Comparison of ENCODE assay signal across 1 cellular context in genomic region chr11:78188012-78188808, GRCh38.
A peak's percentile ranks its signal among the peaks of the same experiment; 100 is the strongest.
TF ChIP-seq lines count a peak whose summit lies in the region.

A gene with protein sequence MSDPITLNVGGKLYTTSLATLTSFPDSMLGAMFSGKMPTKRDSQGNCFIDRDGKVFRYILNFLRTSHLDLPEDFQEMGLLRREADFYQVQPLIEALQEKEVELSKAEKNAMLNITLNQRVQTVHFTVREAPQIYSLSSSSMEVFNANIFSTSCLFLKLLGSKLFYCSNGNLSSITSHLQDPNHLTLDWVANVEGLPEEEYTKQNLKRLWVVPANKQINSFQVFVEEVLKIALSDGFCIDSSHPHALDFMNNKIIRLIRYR (minus strand): TSS chr11:78188626. CDS start chr11:78174554, 14,072 bp downstream.

TF ChIP-seq in HEK293, 187 proteins besides CTCF, POLR2A, EP300 and RAD21 (continued from another document and continues in another):
- TF ChIP-seq ZNF529 (tag by site-specific recombination; IDR thresholded peaks at IDR 0.05; ENCODE audit: insufficient replicate concordance): no peak
- TF ChIP-seq OSR2 (tag by site-specific recombination; IDR thresholded peaks at IDR 0.05): no peak
- no peak for TF ChIP-seq ZNF433 (tag by site-specific recombination; IDR thresholded peaks at IDR 0.05; ENCODE audit: low read depth)
- no peak for TF ChIP-seq SCRT1 (tag by site-specific recombination; IDR thresholded peaks at IDR 0.05; ENCODE audit: borderline replicate concordance)
- no peak for TF ChIP-seq ZNF175 (tag by site-specific recombination; IDR thresholded peaks at IDR 0.05)
- no peak for TF ChIP-seq ZNF792 (tag by site-specific recombination; IDR thresholded peaks at IDR 0.05)
- TF ChIP-seq ZNF660 (tag by site-specific recombination; IDR thresholded peaks at IDR 0.05): 0 out of 2 replicates have a peak, but pooled peaks have one; percentile 26
- TF ChIP-seq ZNF843 (tag by site-specific recombination; IDR thresholded peaks at IDR 0.05): peak; percentile 76
- TF ChIP-seq KLF7 (tag by site-specific recombination; IDR thresholded peaks at IDR 0.05; ENCODE audit: borderline replicate concordance): peak; percentile 92
- TF ChIP-seq ZNF488 (tag by site-specific recombination; IDR thresholded peaks at IDR 0.05): 0 out of 2 replicates have a peak, but pooled peaks have one; percentile 26
- no peak for TF ChIP-seq ZNF549 (tag by site-specific recombination; IDR thresholded peaks at IDR 0.05)
- peak; percentile 29; the same call in 1 of the 2 replicates for TF ChIP-seq YY2 (tag by site-specific recombination; IDR thresholded peaks at IDR 0.05)
- no peak for TF ChIP-seq ZNF654 (tag by site-specific recombination; IDR thresholded peaks at IDR 0.05; ENCODE audit: low read depth)
- no peak for TF ChIP-seq ZNF146 (tag by site-specific recombination; IDR thresholded peaks at IDR 0.05)
- TF ChIP-seq, protein P1, sequence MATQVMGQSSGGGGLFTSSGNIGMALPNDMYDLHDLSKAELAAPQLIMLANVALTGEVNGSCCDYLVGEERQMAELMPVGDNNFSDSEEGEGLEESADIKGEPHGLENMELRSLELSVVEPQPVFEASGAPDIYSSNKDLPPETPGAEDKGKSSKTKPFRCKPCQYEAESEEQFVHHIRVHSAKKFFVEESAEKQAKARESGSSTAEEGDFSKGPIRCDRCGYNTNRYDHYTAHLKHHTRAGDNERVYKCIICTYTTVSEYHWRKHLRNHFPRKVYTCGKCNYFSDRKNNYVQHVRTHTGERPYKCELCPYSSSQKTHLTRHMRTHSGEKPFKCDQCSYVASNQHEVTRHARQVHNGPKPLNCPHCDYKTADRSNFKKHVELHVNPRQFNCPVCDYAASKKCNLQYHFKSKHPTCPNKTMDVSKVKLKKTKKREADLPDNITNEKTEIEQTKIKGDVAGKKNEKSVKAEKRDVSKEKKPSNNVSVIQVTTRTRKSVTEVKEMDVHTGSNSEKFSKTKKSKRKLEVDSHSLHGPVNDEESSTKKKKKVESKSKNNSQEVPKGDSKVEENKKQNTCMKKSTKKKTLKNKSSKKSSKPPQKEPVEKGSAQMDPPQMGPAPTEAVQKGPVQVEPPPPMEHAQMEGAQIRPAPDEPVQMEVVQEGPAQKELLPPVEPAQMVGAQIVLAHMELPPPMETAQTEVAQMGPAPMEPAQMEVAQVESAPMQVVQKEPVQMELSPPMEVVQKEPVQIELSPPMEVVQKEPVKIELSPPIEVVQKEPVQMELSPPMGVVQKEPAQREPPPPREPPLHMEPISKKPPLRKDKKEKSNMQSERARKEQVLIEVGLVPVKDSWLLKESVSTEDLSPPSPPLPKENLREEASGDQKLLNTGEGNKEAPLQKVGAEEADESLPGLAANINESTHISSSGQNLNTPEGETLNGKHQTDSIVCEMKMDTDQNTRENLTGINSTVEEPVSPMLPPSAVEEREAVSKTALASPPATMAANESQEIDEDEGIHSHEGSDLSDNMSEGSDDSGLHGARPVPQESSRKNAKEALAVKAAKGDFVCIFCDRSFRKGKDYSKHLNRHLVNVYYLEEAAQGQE (tag by site-specific recombination; IDR thresholded peaks at IDR 0.05): no peak
- peak; percentile 97 for TF ChIP-seq KLF17 (tag by site-specific recombination; IDR thresholded peaks at IDR 0.05)
- no peak for TF ChIP-seq ZNF830 (tag by site-specific recombination; IDR thresholded peaks at IDR 0.05; ENCODE audit: low read depth)
- peak; percentile 84 for TF ChIP-seq ZNF610 (tag by site-specific recombination; IDR thresholded peaks at IDR 0.05; ENCODE audit: borderline replicate concordance)
- peak; percentile 50; the same call in 1 of the 2 replicates for TF ChIP-seq ZNF394 (tag by site-specific recombination; IDR thresholded peaks at IDR 0.05; ENCODE audit: borderline replicate concordance)
- TF ChIP-seq ZNF514 (tag by site-specific recombination; IDR thresholded peaks at IDR 0.05): no peak
- TF ChIP-seq ZNF169 (tag by site-specific recombination; IDR thresholded peaks at IDR 0.05): no peak
- TF ChIP-seq ZNF354C (tag by site-specific recombination; IDR thresholded peaks at IDR 0.05; ENCODE audit: borderline replicate concordance, low read depth): no peak
- TF ChIP-seq, protein P2, sequence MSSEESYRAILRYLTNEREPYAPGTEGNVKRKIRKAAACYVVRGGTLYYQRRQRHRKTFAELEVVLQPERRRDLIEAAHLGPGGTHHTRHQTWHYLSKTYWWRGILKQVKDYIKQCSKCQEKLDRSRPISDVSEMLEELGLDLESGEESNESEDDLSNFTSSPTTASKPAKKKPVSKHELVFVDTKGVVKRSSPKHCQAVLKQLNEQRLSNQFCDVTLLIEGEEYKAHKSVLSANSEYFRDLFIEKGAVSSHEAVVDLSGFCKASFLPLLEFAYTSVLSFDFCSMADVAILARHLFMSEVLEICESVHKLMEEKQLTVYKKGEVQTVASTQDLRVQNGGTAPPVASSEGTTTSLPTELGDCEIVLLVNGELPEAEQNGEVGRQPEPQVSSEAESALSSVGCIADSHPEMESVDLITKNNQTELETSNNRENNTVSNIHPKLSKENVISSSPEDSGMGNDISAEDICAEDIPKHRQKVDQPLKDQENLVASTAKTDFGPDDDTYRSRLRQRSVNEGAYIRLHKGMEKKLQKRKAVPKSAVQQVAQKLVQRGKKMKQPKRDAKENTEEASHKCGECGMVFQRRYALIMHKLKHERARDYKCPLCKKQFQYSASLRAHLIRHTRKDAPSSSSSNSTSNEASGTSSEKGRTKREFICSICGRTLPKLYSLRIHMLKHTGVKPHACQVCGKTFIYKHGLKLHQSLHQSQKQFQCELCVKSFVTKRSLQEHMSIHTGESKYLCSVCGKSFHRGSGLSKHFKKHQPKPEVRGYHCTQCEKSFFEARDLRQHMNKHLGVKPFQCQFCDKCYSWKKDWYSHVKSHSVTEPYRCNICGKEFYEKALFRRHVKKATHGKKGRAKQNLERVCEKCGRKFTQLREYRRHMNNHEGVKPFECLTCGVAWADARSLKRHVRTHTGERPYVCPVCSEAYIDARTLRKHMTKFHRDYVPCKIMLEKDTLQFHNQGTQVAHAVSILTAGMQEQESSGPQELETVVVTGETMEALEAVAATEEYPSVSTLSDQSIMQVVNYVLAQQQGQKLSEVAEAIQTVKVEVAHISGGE (tag by site-specific recombination; conservative IDR thresholded peaks at IDR 0.05; ENCODE audit: low read depth): peak; percentile 22; the same call in 1 of the 2 replicates
- TF ChIP-seq ZNF837 (tag by site-specific recombination; IDR thresholded peaks at IDR 0.05): no peak
- TF ChIP-seq ZNF624 (tag by site-specific recombination; IDR thresholded peaks at IDR 0.05): no peak
- TF ChIP-seq ZNF548 (tag by site-specific recombination; IDR thresholded peaks at IDR 0.05): no peak
- peak; percentile 53; the same call in 1 of the 2 replicates for TF ChIP-seq ZSCAN4 (tag by site-specific recombination; IDR thresholded peaks at IDR 0.05)
- TF ChIP-seq, protein P3, sequence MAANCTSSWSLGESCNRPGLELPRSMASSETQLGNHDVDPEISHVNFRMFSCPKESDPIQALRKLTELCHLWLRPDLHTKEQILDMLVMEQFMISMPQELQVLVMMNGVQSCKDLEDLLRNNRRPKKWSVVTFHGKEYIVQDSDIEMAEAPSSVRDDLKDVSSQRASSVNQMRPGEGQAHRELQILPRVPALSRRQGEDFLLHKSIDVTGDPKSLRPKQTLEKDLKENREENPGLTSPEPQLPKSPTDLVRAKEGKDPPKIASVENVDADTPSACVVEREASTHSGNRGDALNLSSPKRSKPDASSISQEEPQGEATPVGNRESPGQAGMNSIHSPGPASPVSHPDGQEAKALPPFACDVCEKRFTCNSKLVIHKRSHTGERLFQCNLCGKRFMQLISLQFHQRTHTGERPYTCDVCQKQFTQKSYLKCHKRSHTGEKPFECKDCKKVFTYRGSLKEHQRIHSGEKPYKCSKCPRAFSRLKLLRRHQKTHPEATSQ (tag by site-specific recombination; IDR thresholded peaks at IDR 0.05): peak; percentile 97
- peak; percentile 97 for TF ChIP-seq ZNF580 (tag by site-specific recombination; IDR thresholded peaks at IDR 0.05)
- no peak for TF ChIP-seq ZNF621 (tag by site-specific recombination; IDR thresholded peaks at IDR 0.05)
- TF ChIP-seq ZNF10 (tag by site-specific recombination; IDR thresholded peaks at IDR 0.05): no peak
- TF ChIP-seq ZNF501 (tag by site-specific recombination; IDR thresholded peaks at IDR 0.05): peak; percentile 88
- TF ChIP-seq ZNF274 (IDR thresholded peaks at IDR 0.05; ENCODE audit: low read length): no peak
- TF ChIP-seq ZNF274 (tag by site-specific recombination; IDR thresholded peaks at IDR 0.05; ENCODE audit: borderline replicate concordance): no peak
- TF ChIP-seq ZNF202 (tag by site-specific recombination; IDR thresholded peaks at IDR 0.05; ENCODE audit: borderline replicate concordance): no peak
- TF ChIP-seq ZSCAN18 (tag by site-specific recombination; IDR thresholded peaks at IDR 0.05): no peak
- TF ChIP-seq ZNF37A (tag by site-specific recombination; IDR thresholded peaks at IDR 0.05): no peak
- no peak for TF ChIP-seq HOXA7 (CRISPR knock-in tag; IDR thresholded peaks at IDR 0.05; ENCODE audit: borderline replicate concordance)
- TF ChIP-seq ZNF184 (tag by site-specific recombination; IDR thresholded peaks at IDR 0.05): no peak
- TF ChIP-seq ZBTB48 (tag by site-specific recombination; IDR thresholded peaks at IDR 0.05): peak; percentile 2; the same call in 1 of the 2 replicates
- TF ChIP-seq, protein P4, sequence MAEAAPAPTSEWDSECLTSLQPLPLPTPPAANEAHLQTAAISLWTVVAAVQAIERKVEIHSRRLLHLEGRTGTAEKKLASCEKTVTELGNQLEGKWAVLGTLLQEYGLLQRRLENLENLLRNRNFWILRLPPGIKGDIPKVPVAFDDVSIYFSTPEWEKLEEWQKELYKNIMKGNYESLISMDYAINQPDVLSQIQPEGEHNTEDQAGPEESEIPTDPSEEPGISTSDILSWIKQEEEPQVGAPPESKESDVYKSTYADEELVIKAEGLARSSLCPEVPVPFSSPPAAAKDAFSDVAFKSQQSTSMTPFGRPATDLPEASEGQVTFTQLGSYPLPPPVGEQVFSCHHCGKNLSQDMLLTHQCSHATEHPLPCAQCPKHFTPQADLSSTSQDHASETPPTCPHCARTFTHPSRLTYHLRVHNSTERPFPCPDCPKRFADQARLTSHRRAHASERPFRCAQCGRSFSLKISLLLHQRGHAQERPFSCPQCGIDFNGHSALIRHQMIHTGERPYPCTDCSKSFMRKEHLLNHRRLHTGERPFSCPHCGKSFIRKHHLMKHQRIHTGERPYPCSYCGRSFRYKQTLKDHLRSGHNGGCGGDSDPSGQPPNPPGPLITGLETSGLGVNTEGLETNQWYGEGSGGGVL (tag by site-specific recombination; IDR thresholded peaks at IDR 0.05): no peak
- TF ChIP-seq ZNF174 (tag by site-specific recombination; IDR thresholded peaks at IDR 0.05): no peak
- 0 out of 2 replicates have a peak, but pooled peaks have one; percentile 31 for TF ChIP-seq ZNF768 (tag by site-specific recombination; IDR thresholded peaks at IDR 0.05)
- peak; percentile 73 for TF ChIP-seq INSM2 (tag by site-specific recombination; IDR thresholded peaks at IDR 0.05)
- TF ChIP-seq SP7 (tag by site-specific recombination; IDR thresholded peaks at IDR 0.05): peak; percentile 81
- TF ChIP-seq ZNF560 (tag by site-specific recombination; IDR thresholded peaks at IDR 0.05; ENCODE audit: borderline replicate concordance): no peak
